ENCODE assay signal across 8 cellular contexts in the genomic region with DNA sequence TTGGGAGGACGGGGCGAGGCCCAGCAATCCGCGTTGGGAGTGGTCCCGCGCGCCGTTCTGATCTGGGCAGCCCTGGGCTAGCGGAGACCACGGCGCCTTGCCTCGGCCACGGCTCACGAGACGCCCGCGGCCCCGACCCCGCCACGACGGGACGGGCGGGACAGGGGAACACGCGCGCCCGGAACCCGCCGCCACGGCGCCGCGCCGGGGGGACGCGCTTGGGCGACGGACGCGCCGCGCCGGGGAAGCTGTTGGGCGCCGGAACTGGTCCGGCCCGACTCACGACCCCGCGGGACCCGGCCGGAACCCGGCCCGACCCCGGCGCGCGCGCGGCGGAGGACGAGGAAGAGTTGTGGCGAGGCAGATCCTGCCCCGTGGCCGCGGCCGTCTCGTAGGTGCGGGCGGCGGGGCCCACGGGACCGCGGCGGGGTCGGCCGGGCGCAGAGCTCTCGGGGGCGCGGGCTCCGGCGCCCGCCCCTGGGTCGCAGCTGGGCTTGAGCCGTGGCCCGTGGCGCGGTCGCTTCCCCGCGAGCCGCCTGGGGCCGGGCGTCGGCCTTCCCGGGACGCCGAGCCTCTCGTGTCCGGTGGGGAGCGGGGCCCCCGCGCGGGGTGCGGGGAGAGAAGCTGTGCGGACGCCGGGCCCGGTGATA. TPM values are rescaled to one million over a fixed set of nuclear protein-coding genes. Genes with fewer than 3 reads are reported as not detected.
A peak's percentile ranks its signal among the peaks of the same experiment; 100 is the strongest.
DNase-seq lines count a peak whose midpoint lies in the region; ATAC-seq and TF ChIP-seq lines count a peak whose summit lies in the region.

Gene ACSF3, plus strand, starts transcription at position 251 of the 650 bp plus-strand sequence. CDS start 6,830 bp downstream, outside the sequence.

- no peaks in the 10 kb centered on the region for H3K9me3 Mint-ChIP-seq in T-helper 1 cell treated with Interleukin-12 subunit alpha and Interleukin-12 subunit beta and Interleukin-4 antibody, amounts not matched to agents 30 μg/mL and 1 μg/mL, for 36 hours

- peaks cover 41% of the 10 kb centered on the region for H3K4me1 Mint-ChIP-seq in T-helper 1 cell treated with Interleukin-12 subunit alpha and Interleukin-12 subunit beta and Interleukin-4 antibody, amounts not matched to agents 30 μg/mL and 1 μg/mL, for 36 hours (ENCODE audit: low read depth)

- H3K9me3 ChIP-seq in left ventricle myocardium inferior (replicated peaks), result no peaks in the 10 kb centered on the region

- H3K36me3 Mint-ChIP-seq in T-helper 1 cell treated with Interleukin-12 subunit alpha and Interleukin-12 subunit beta and Interleukin-4 antibody, amounts not matched to agents 30 μg/mL and 1 μg/mL, for 36 hours (ENCODE audit: low read depth), result peaks cover 11% of the 10 kb centered on the region

- peak within 1 kb of the TSS; percentile 96 for H3K4me3 Mint-ChIP-seq in T-helper 1 cell treated with Interleukin-12 subunit alpha and Interleukin-12 subunit beta and Interleukin-4 antibody, amounts not matched to agents 30 μg/mL and 1 μg/mL, for 36 hours

- H3K4me3 ChIP-seq in left ventricle myocardium inferior (peak within 1 kb of the TSS; percentile 90), urinary bladder (ENCODE audit: low read depth, low read length) (peak within 1 kb of the TSS; percentile 92)

- peak; percentile 75 for DNase-seq in DMS53 (lab: John Stamatoyannopoulos, UW)
- DNase-seq in DMS53 treated with DMSO at 0.1 percent for 48 hours (lab: John Stamatoyannopoulos, UW; ENCODE audit: unreplicated experiment), result no peak
- DNase-seq in amniotic epithelial cell (ENCODE audit: low read depth), result peak; percentile 48
- peak; percentile 69 for DNase-seq in left ventricle myocardium inferior
- DNase-seq in pulmonary artery endothelial cell (ENCODE audit: low read depth, low spot score), result no peak

- no peaks in the 10 kb centered on the region for H3K36me3 ChIP-seq in left ventricle myocardium inferior
- no peaks in the 10 kb centered on the region for H3K36me3 ChIP-seq in urinary bladder (ENCODE audit: insufficient read depth)

- H3K27ac ChIP-seq in left ventricle myocardium inferior (replicated peaks) (peak within 1 kb of the TSS; percentile 65), urinary bladder (ENCODE audit: low read depth) (peak within 1 kb of the TSS; percentile 35)

- no peak for TF ChIP-seq CTCF in left ventricle myocardium inferior (IDR thresholded peaks at IDR 0.05; ENCODE audit: borderline replicate concordance)

- H3K4me1 ChIP-seq in left ventricle myocardium inferior, result peaks cover 39% of the 10 kb centered on the region
- peaks cover 2% of the 10 kb centered on the region for H3K4me1 ChIP-seq in urinary bladder (ENCODE audit: insufficient read depth)

- WGBS in urinary bladder, result under 1% methylated on average over 110 of the region's 110 CpGs

- H3K27me3 Mint-ChIP-seq in T-helper 1 cell treated with Interleukin-12 subunit alpha and Interleukin-12 subunit beta and Interleukin-4 antibody, amounts not matched to agents 30 μg/mL and 1 μg/mL, for 36 hours (ENCODE audit: low read depth), result peaks cover 18% of the 10 kb centered on the region

- H3K27me3 ChIP-seq in left ventricle myocardium inferior (ENCODE audit: low read depth), result peaks cover 41% of the 10 kb centered on the region

- peak within 1 kb of the TSS; percentile 94 for H3K27ac Mint-ChIP-seq in T-helper 1 cell treated with Interleukin-12 subunit alpha and Interleukin-12 subunit beta and Interleukin-4 antibody, amounts not matched to agents 30 μg/mL and 1 μg/mL, for 36 hours

- peak; percentile 52 for ATAC-seq in HG03432 (IDR thresholded peaks at IDR 0.05; ENCODE audit: unreplicated experiment)

- intact Hi-C loops in left ventricle myocardium inferior (cut with micrococcal nuclease), result no loop called here

RNA-seq across cellular contexts. Expression of gene ACSF3, which starts in this region (rescaled TPM):
- total RNA-seq in left ventricle myocardium inferior (16.7 TPM), pulmonary artery endothelial cell (27.5 and 32.2 TPM in 2 replicates), urinary bladder (19.7 TPM)
- 19.1 TPM for polyA plus RNA-seq in urinary bladder

Comparison
In these comparisons a context has a peak if more than half of its experiments do, and no peak if none do; other contexts are left out.
1. DNase-seq: peak in DMS53 (single experiment), amniotic epithelial cell (single experiment) and left ventricle myocardium inferior (single experiment); none in DMS53 treated with DMSO at 0.1 percent for 48 hours (single experiment) and pulmonary artery endothelial cell (single experiment).